ENCODE assay signal across 1 cellular context in the genomic region with DNA sequence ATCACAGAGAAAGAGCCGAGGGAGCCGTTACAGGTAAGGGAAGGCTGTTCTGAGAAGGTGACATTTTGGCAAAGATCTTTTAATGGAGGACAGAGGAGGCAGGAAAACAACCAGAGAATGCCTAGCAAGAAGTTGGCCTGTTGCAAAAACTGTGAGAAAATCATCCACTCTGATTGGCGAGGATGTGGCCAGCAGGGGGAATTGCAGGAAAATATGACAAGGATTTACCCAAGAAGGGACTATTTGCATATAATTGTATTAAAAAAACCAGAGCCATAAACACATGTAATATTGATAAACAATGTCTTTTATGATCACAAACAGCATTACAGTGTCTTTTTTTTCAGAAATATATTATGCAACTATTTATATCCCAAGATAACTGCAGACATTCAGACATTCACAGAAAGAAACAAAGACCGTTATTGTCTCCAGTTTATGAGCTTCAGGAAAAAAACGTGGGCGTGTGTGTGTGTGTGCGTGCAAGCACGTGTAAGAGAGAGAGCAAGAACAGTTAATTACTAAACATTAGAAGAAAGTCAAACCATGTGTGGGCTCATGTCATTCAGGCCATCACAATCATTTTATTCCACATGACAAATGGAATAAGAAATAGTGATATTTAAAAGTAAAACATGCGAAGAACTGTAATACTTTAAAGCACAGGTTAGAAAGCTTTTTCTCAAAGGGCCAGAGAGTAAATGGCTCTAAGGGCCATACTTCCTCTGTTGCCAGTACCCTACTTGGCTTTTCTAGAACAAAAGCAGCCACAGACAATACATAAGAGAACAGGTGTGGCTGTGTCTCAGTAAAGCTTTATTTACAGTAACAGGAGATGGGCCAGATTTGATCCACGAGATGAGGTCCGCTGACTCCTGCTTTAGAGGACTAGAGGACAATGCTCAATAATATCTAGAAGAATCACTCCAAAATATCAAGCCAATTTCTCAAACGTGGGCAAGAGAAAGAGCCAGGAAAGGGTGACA.
TF ChIP-seq lines count a peak whose summit lies in the region.

No MANE protein-coding gene starts in this region.

TF ChIP-seq in neural cell, 6 proteins besides CTCF, POLR2A, EP300 and RAD21 (continued from another document):
- TF ChIP-seq EZH2 (IDR thresholded peaks at IDR 0.05; ENCODE audit: borderline replicate concordance, insufficient read depth, low read length, poor library complexity, severe bottlenecking) (no peak), MXI1 (conservative IDR thresholded peaks at IDR 0.05; ENCODE audit: poor library complexity, severe bottlenecking) (no peak), SMC3 (conservative IDR thresholded peaks at IDR 0.05; ENCODE audit: poor library complexity) (no peak), TAF1 (IDR thresholded peaks at IDR 0.05; ENCODE audit: low read depth) (no peak)
- TF ChIP-seq, protein P1, sequence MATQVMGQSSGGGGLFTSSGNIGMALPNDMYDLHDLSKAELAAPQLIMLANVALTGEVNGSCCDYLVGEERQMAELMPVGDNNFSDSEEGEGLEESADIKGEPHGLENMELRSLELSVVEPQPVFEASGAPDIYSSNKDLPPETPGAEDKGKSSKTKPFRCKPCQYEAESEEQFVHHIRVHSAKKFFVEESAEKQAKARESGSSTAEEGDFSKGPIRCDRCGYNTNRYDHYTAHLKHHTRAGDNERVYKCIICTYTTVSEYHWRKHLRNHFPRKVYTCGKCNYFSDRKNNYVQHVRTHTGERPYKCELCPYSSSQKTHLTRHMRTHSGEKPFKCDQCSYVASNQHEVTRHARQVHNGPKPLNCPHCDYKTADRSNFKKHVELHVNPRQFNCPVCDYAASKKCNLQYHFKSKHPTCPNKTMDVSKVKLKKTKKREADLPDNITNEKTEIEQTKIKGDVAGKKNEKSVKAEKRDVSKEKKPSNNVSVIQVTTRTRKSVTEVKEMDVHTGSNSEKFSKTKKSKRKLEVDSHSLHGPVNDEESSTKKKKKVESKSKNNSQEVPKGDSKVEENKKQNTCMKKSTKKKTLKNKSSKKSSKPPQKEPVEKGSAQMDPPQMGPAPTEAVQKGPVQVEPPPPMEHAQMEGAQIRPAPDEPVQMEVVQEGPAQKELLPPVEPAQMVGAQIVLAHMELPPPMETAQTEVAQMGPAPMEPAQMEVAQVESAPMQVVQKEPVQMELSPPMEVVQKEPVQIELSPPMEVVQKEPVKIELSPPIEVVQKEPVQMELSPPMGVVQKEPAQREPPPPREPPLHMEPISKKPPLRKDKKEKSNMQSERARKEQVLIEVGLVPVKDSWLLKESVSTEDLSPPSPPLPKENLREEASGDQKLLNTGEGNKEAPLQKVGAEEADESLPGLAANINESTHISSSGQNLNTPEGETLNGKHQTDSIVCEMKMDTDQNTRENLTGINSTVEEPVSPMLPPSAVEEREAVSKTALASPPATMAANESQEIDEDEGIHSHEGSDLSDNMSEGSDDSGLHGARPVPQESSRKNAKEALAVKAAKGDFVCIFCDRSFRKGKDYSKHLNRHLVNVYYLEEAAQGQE (IDR thresholded peaks at IDR 0.05; ENCODE audit: borderline replicate concordance) = no peak
TF ChIP-seq in neural cell: peak in this region for 0.
